ENCODE assay signal across 21 cellular contexts in the genomic region with DNA sequence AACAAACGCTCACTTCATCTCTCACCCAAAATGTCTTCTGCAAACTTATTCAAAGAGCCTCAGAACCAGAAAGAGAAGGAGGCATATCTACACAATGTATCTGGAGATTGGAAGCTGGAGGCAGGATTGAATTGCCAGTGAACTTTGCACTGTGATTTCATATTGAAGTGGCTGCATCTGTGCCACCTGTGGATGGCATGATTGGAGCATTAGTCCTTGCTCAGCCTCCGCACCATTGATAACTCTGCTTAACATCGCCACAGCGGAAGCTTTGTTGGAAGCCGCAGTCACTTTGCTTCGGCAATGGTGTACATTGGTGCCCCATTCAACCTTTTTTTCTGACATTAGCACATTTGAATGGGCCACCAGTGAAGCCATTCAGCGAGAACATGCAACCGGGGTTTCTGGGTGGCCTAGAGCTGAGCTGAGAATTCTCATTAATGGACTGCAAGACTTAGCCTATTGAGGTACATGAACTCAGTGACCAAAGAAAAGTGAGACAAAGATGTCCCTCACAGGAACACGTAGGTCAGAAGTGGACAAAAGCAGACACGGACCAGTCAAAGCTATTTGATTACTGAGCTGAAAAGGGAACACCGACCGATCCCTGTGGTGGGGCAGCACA.
"Had no signal": no experiment of that assay in that cellular context is flagged by ENCODE, and none has a peak within 500 bp of the region (broad histone marks: within the 10 kb centered on the region; RNA-seq: fewer than 3 reads in every experiment).

No MANE protein-coding gene starts in this region.

- H3K27me3 ChIP-seq: dorsolateral prefrontal cortex, gastrocnemius medialis, ovary, testis, tibial nerve, upper lobe of right lung had no signal

- H3K9me3 Mint-ChIP-seq: naive thymus-derived CD8-positive, alpha-beta T cell; stimulated activated effector memory CD8-positive, alpha-beta T cell treated with anti-CD3 and anti-CD28 coated beads, Interleukin-12 subunit alpha, Interleukin-12 subunit beta, amount 100 ng/mL, for 72 hours; stimulated activated naive CD8-positive, alpha-beta T cell treated with anti-CD3 and anti-CD28 coated beads, Interleukin-15, Interleukin-2, amounts not matched to agents 100 ng/mL and 50 ng/mL, for 24 hours had no signal

- H3K27ac Mint-ChIP-seq: naive thymus-derived CD8-positive, alpha-beta T cell; stimulated activated effector memory CD8-positive, alpha-beta T cell treated with anti-CD3 and anti-CD28 coated beads, Interleukin-12 subunit alpha, Interleukin-12 subunit beta, amount 100 ng/mL, for 72 hours; stimulated activated naive CD8-positive, alpha-beta T cell treated with anti-CD3 and anti-CD28 coated beads, Interleukin-15, Interleukin-2, amounts not matched to agents 100 ng/mL and 50 ng/mL, for 24 hours had no signal

- H3K4me1 ChIP-seq: gastrocnemius medialis, heart right ventricle, testis, upper lobe of right lung had no signal

- DNase-seq: cortex of kidney; dorsolateral prefrontal cortex; effector CD8-positive, alpha-beta T cell; gastrocnemius medialis; heart right ventricle; hypothalamus; kidney glomerular epithelial cell; mammary epithelial cell; naive thymus-derived CD8-positive, alpha-beta T cell; nucleus accumbens; ovary; right cardiac atrium; stimulated activated CD4-positive, alpha-beta T cell treated with anti-CD3 and anti-CD28 coated beads, Interleukin-4, amount 100 ng/mL, for 1 hour; stimulated activated CD8-positive, alpha-beta memory T cell treated with anti-CD3 and anti-CD28 coated beads, Interleukin-4, amount 100 ng/mL, for 48 hours; testis; upper lobe of right lung had no signal

- H3K4me3 Mint-ChIP-seq: stimulated activated effector memory CD8-positive, alpha-beta T cell treated with anti-CD3 and anti-CD28 coated beads, Interleukin-12 subunit alpha, Interleukin-12 subunit beta, amount 100 ng/mL, for 72 hours; stimulated activated naive CD8-positive, alpha-beta T cell treated with anti-CD3 and anti-CD28 coated beads, Interleukin-15, Interleukin-2, amounts not matched to agents 100 ng/mL and 50 ng/mL, for 24 hours had no signal

- H3K9me3 ChIP-seq: gastrocnemius medialis, heart right ventricle, ovary, testis, tibial nerve, upper lobe of right lung had no signal

- H3K36me3 Mint-ChIP-seq: naive thymus-derived CD8-positive, alpha-beta T cell; stimulated activated effector memory CD8-positive, alpha-beta T cell treated with anti-CD3 and anti-CD28 coated beads, Interleukin-12 subunit alpha, Interleukin-12 subunit beta, amount 100 ng/mL, for 72 hours had no signal

- H3K27me3 Mint-ChIP-seq: naive thymus-derived CD8-positive, alpha-beta T cell; stimulated activated naive CD8-positive, alpha-beta T cell treated with anti-CD3 and anti-CD28 coated beads, Interleukin-15, Interleukin-2, amounts not matched to agents 100 ng/mL and 50 ng/mL, for 24 hours had no signal

- H3K4me3 ChIP-seq: gastrocnemius medialis, heart right ventricle, ovary, testis, tibial nerve, upper lobe of right lung had no signal

- H3K36me3 ChIP-seq: gastrocnemius medialis, heart right ventricle, ovary, tibial nerve, upper lobe of right lung had no signal

- H3K27ac ChIP-seq: gastrocnemius medialis, heart right ventricle, ovary, testis, tibial nerve, upper lobe of right lung had no signal

- FAIRE-seq: endometrium, islet of Langerhans had no signal

- H3K4me1 Mint-ChIP-seq: naive thymus-derived CD8-positive, alpha-beta T cell; stimulated activated effector memory CD8-positive, alpha-beta T cell treated with anti-CD3 and anti-CD28 coated beads, Interleukin-12 subunit alpha, Interleukin-12 subunit beta, amount 100 ng/mL, for 72 hours had no signal
